In genomic region chr2:65383571-65384488, GRCh38 we compare ENCODE assay signal across 7 cellular contexts. TPM values are rescaled to one million over a fixed set of nuclear protein-coding genes. Genes with fewer than 3 reads are reported as not detected.
A peak's percentile ranks its signal among the peaks of the same experiment; 100 is the strongest.
DNase-seq lines count a peak whose midpoint lies in the region; TF ChIP-seq lines count a peak whose summit lies in the region.

No MANE protein-coding gene starts in this region.

- H3K27me3 ChIP-seq in OCI-LY1 (ENCODE audit: insufficient read depth, low read length) (no peaks in the 10 kb centered on the region), colonic mucosa (no peaks in the 10 kb centered on the region), transverse colon (no peaks in the 10 kb centered on the region)

- WGBS in transverse colon (ENCODE audit: low coverage in 1 of 2), 2 donors, result 64 to 71% methylated on average over 12 to 17 of the region's 17 CpGs

- TF ChIP-seq CTCF in OCI-LY1 (IDR thresholded peaks at IDR 0.05; ENCODE audit: low read length), result no peak
- TF ChIP-seq CTCF in colonic mucosa (IDR thresholded peaks at IDR 0.05), result no peak
- TF ChIP-seq CTCF in transverse colon (IDR thresholded peaks at IDR 0.05), result no peak

- intact Hi-C loops in colonic mucosa (cut with DNase I) (loop anchor here (5.0 kb wide), 1 partner anchor 48 kb away; the partner anchor contains the start of gene SPRED2), transverse colon (cut with DNase I; ENCODE audit: low total_unique reads) (no loop called here)

- no peak for TF ChIP-seq EP300 in transverse colon (IDR thresholded peaks at IDR 0.05; ENCODE audit: low read depth)

- peaks cover 4% of the 10 kb centered on the region; the same call in 1 of the 2 replicates for H3K79me2 ChIP-seq in OCI-LY1 (ENCODE audit: insufficient read depth, low read length)

- H4K20me1 ChIP-seq in OCI-LY1 (ENCODE audit: insufficient read depth, low read length), result no peaks in the 10 kb centered on the region

- no peak for TF ChIP-seq POLR2A in transverse colon (IDR thresholded peaks at IDR 0.05)

- H3K4me1 ChIP-seq in OCI-LY1 (ENCODE audit: insufficient read depth, low read length, severe bottlenecking), result peaks cover 99% of the 10 kb centered on the region
- H3K4me1 ChIP-seq in colonic mucosa, result peaks cover 20% of the 10 kb centered on the region
- peaks cover 26 to 63% (median 32%) of the 10 kb centered on the region in 4 donors for H3K4me1 ChIP-seq in transverse colon

- H3K4me2 ChIP-seq in OCI-LY1 (ENCODE audit: low read length), result peak overlapping the region; percentile 49

- no peak overlapping the region for H2AFZ ChIP-seq in OCI-LY1 (ENCODE audit: low read length)

- peaks cover 11% of the 10 kb centered on the region for H3K36me3 ChIP-seq in OCI-LY1 (ENCODE audit: insufficient read depth, low read length)
- no peaks in the 10 kb centered on the region for H3K36me3 ChIP-seq in colonic mucosa
- H3K36me3 ChIP-seq in transverse colon, result no peaks in the 10 kb centered on the region

- in situ Hi-C loops in transverse colon (cut with MboI; ENCODE audit: low pct_ligation_motif_present in 1 of 4, low pct_unique_long_range_greater_than_20kb in 1 of 4, low sequenced_read_pairs in 3 of 4), result no loop called here

- DNase-seq in colonic mucosa, result peak; percentile 66
- peak; percentile 39 to 54 for DNase-seq in lung microvascular endothelial cell (ENCODE audit: low read depth in 2 of 2)
- DNase-seq in transverse colon, result no peak
- no peak for DNase-seq in Ammon's horn (ENCODE audit: low spot score)
- DNase-seq in NCI-H1417 treated with DMSO at 0.1 percent for 48 hours (lab: John Stamatoyannopoulos, UW), result no peak
- no peak for DNase-seq in NCI-H1436 (lab: John Stamatoyannopoulos, UW)

- no peaks in the 10 kb centered on the region for H3K9me3 ChIP-seq in OCI-LY1 (ENCODE audit: low read length)
- H3K9me3 ChIP-seq in colonic mucosa, result no peaks in the 10 kb centered on the region
- no peaks in the 10 kb centered on the region for H3K9me3 ChIP-seq in transverse colon

- H3K27ac ChIP-seq in OCI-LY1 (ENCODE audit: low read depth, low read length, poor library complexity, severe bottlenecking), result peak overlapping the region; percentile 92
- H3K27ac ChIP-seq in colonic mucosa, result peak overlapping the region; percentile 79
- H3K27ac ChIP-seq in transverse colon, result peak overlapping the region; percentile 76 to 83 (median 80)

- H3K9me2 ChIP-seq in OCI-LY1 (ENCODE audit: low read depth, low read length), result no peaks in the 10 kb centered on the region

- H3K9ac ChIP-seq in OCI-LY1 (ENCODE audit: low read length) (peak overlapping the region; percentile 44), colonic mucosa (ENCODE audit: low read depth in 2 of 2, low read length in 2 of 2) (peak overlapping the region in 1 of 2 donors; percentile 36)

- H3F3A ChIP-seq in OCI-LY1 (ENCODE audit: insufficient read depth, low read length), result peaks cover 3% of the 10 kb centered on the region; the same call in 1 of the 2 replicates

- H3K4me3 ChIP-seq in OCI-LY1 (ENCODE audit: low read depth, low read length, poor library complexity, severe bottlenecking) (peak overlapping the region; percentile 18), colonic mucosa (no peak overlapping the region), transverse colon (peak overlapping the region in 2 of 4 donors; percentile 5 to 10)

RNA-seq across cellular contexts. Expression of gene SPRED2, which starts 48.6 kb away (rescaled TPM):
- 10 to 100 TPM; 36.9 to 47.8 TPM for total RNA-seq in colonic mucosa
- 1.7 and 2.0 TPM in 2 replicates for total RNA-seq in lung microvascular endothelial cell
- 10 to 100 TPM in 3 of 4 donors, 1 to 10 TPM in 1; 8.4 to 34.8 (median 29.7) TPM for total RNA-seq in transverse colon

Comparison
In these comparisons a context has a peak if more than half of its experiments do, and no peak if none do; other contexts are left out.
1. DNase-seq: peak in colonic mucosa (single experiment) and lung microvascular endothelial cell (2 of 2); none in transverse colon (single experiment), Ammon's horn (single experiment), NCI-H1417 treated with DMSO at 0.1 percent for 48 hours (single experiment) and NCI-H1436 (single experiment).
2. Peak in every context shown above with its lines, with median percentiles within 50 percentile points of each other: H3K27ac ChIP-seq.